In genomic region chr10:3482200-3482993, GRCh38 we compare ENCODE assay signal across 8 cellular contexts.
DNase-seq lines count a peak whose midpoint lies in the region; ATAC-seq and TF ChIP-seq lines count a peak whose summit lies in the region.

No MANE protein-coding gene starts in this region.

- dilution Hi-C loops in mammary epithelial cell (cut with HindIII; ENCODE audit: low sequenced_read_pairs) = no loop called here

- peak overlapping the region; percentile 50 for H3K9ac ChIP-seq in mammary epithelial cell (ENCODE audit: insufficient read depth, low read length)

- H3K27me3 ChIP-seq in mammary epithelial cell (ENCODE audit: insufficient read depth, low read length) (no peaks in the 10 kb centered on the region), lower lobe of right lung (ENCODE audit: low read depth) (no peaks in the 10 kb centered on the region)

- BruUV-seq in mammary epithelial cell (replicated peaks; lab: Mats Ljungman, UMichigan) = TSS peak; percentile 89

- intact Hi-C loops in mammary epithelial cell (cut with micrococcal nuclease) (loop anchor here (1.0 kb wide), 1 partner anchor 15 kb away; no protein-coding TSS in a partner anchor), lower lobe of right lung (cut with DNase I) (no loop called here)

- peak overlapping the region; percentile 63 for H3K4me2 ChIP-seq in mammary epithelial cell (ENCODE audit: insufficient read depth, low read depth, low read length)

- no peaks in the 10 kb centered on the region for H3K79me2 ChIP-seq in mammary epithelial cell (ENCODE audit: insufficient read depth, low read length)

- CTCF ChIA-PET in HEK293T (lab: Yijun Ruan, JAX) = no interaction called here
- CTCF ChIA-PET in mammary epithelial cell (lab: Charles Lee; ENCODE audit: low non-redundant PET) = no interaction called here

- peak overlapping the region in 2 of 3 experiments; percentile 1 to 27 for H3K4me3 ChIP-seq in mammary epithelial cell (replicated peaks in 1 of 3; ENCODE audit: insufficient read depth in 1 of 3, low read depth in 2 of 3, low read length in 3 of 3)
- H3K4me3 ChIP-seq in lower lobe of right lung = peak overlapping the region; percentile 9

- H3K9me3 ChIP-seq in mammary epithelial cell (replicated peaks; ENCODE audit: insufficient read depth, low read length) = no peaks in the 10 kb centered on the region
- no peaks in the 10 kb centered on the region for H3K9me3 ChIP-seq in lower lobe of right lung

- H3K27ac ChIP-seq in mammary epithelial cell (ENCODE audit: insufficient read depth, low read depth, low read length) (peak overlapping the region; percentile 61), lower lobe of right lung (peak overlapping the region; percentile 39)

- no peaks in the 10 kb centered on the region for H4K20me1 ChIP-seq in mammary epithelial cell (ENCODE audit: insufficient read depth, low read length)

- no peaks in the 10 kb centered on the region for H3K36me3 ChIP-seq in mammary epithelial cell (ENCODE audit: insufficient read depth, low read length)
- H3K36me3 ChIP-seq in lower lobe of right lung = no peaks in the 10 kb centered on the region

- POLR2A ChIA-PET in HEK293T (lab: Yijun Ruan, JAX) = interaction anchor here (0.5 kb wide), 1 partner anchor 9 kb away, joined by 3 read pairs; no protein-coding TSS in a partner anchor

- WGBS in mammary epithelial cell (ENCODE audit: low coverage, missing lambda C conversion rate) = 2% methylated on average over 17 of the region's 17 CpGs

- in situ Hi-C loops in mammary epithelial cell (cut with MboI; ENCODE audit: low sequenced_read_pairs in 2 of 2) = no loop called here

- no peak for TF ChIP-seq CTCF in mammary epithelial cell (conservative IDR thresholded peaks at IDR 0.05 in 1 of 2, IDR thresholded peaks at IDR 0.05 in 1 of 2; ENCODE audit: extremely low read depth in 1 of 2, insufficient read depth in 1 of 2, low read depth in 1 of 2, low read length in 2 of 2)
- TF ChIP-seq CTCF in lower lobe of right lung (IDR thresholded peaks at IDR 0.05) = no peak

- peak overlapping the region; percentile 34 for H2AFZ ChIP-seq in mammary epithelial cell (ENCODE audit: low read depth, low read length)

- ATAC-seq in lower lobe of right lung (peak; percentile 75 to 82), GM19467 (IDR thresholded peaks at IDR 0.05; ENCODE audit: unreplicated experiment) (no peak)

- H3K4me1 ChIP-seq in mammary epithelial cell (ENCODE audit: insufficient read depth, low read length) = peaks cover 33% of the 10 kb centered on the region
- H3K4me1 ChIP-seq in lower lobe of right lung = peaks cover 30% of the 10 kb centered on the region

- DNase-seq in COLO829 (ENCODE audit: low spot score) (peak; percentile 63), HEK293T (ENCODE audit: extremely low spot score) (peak; percentile 62), NCI-H460 (ENCODE audit: extremely low read depth, low read depth) (peak; percentile 80), mammary epithelial cell (peak; percentile 98), lower lobe of right lung (no peak), T-helper 9 cell (no peak), occipital lobe (lab: John Stamatoyannopoulos, UW) (no peak)

TF ChIP-seq in HEK293T, 16 proteins besides CTCF, POLR2A, EP300 and RAD21:
- TF ChIP-seq PKNOX1 (IDR thresholded peaks at IDR 0.05) = peak; percentile 57
- TF ChIP-seq FOXA1 (IDR thresholded peaks at IDR 0.05) = no peak
- TF ChIP-seq ARNT (IDR thresholded peaks at IDR 0.05) = no peak
- TF ChIP-seq FOXK2 (IDR thresholded peaks at IDR 0.05) = no peak
- no peak for TF ChIP-seq HDGF (IDR thresholded peaks at IDR 0.05; ENCODE audit: borderline replicate concordance)
- no peak for TF ChIP-seq CTBP1 (IDR thresholded peaks at IDR 0.05; ENCODE audit: borderline replicate concordance)

Comparison
In these comparisons a context has a peak if more than half of its experiments do, and no peak if none do; other contexts are left out.
1. DNase-seq: peak in COLO829 (single experiment), HEK293T (single experiment), NCI-H460 (single experiment) and mammary epithelial cell (single experiment); none in lower lobe of right lung (single experiment), T-helper 9 cell (single experiment) and occipital lobe (single experiment).